25 cellular contexts compared by ENCODE assay signal in genomic region chrX:18252644-18253359, GRCh38. TPM values are rescaled to one million over a fixed set of nuclear protein-coding genes. Genes with fewer than 3 reads are reported as not detected.
A peak's percentile ranks its signal among the peaks of the same experiment; 100 is the strongest.
DNase-seq lines count a peak whose midpoint lies in the region; FAIRE-seq and TF ChIP-seq lines count a peak whose summit lies in the region.
"Had no signal": no experiment of that assay in that cellular context is flagged by ENCODE, and none has a peak within 500 bp of the region (broad histone marks: within the 10 kb centered on the region; RNA-seq: fewer than 3 reads in every experiment).

No MANE protein-coding gene starts in this region.

- H3K27me3 ChIP-seq in H7 (ENCODE audit: control insufficient read depth, insufficient read depth, low read length) (no peaks in the 10 kb centered on the region), bronchial epithelial cell (ENCODE audit: control insufficient read depth, insufficient read depth, low read length) (no peaks in the 10 kb centered on the region)
- H3K27me3 ChIP-seq: gastrocnemius medialis had no signal

- peak; percentile 19 for DNase-seq in A172 (ENCODE audit: low spot score)
- DNase-seq in H7 = peak; percentile 13
- DNase-seq in bronchial epithelial cell (ENCODE audit: low read depth) = peak; percentile 5
- peak; percentile 2 for DNase-seq in foreskin melanocyte
- no peak for DNase-seq in GM10248 (ENCODE audit: extremely low spot score)
- no peak for DNase-seq in HEK293T (ENCODE audit: extremely low spot score)
- DNase-seq in NCI-H526 treated with DMSO at 0.1 percent for 48 hours (lab: John Stamatoyannopoulos, UW) = no peak
- DNase-seq in nephron progenitor cell = no peak
- DNase-seq: activated CD4-positive, alpha-beta T cell treated with anti-CD3 and anti-CD28 coated beads for 36 hours; gastrocnemius medialis; KG1; kidney glomerular epithelial cell; MV-4-11; NCI-H2081; NCI-H510A treated with DMSO at 0.1 percent for 48 hours; right cardiac atrium; SW 1271 had no signal

- peaks cover 78% of the 10 kb centered on the region for H3K36me3 Mint-ChIP-seq in nephron progenitor cell (ENCODE audit: low read depth)
- H3K36me3 Mint-ChIP-seq: activated naive CD4-positive, alpha-beta T cell treated with anti-CD3 and anti-CD28 coated beads, Interleukin-2, amount 50 U/mL, for 72 hours; stimulated activated effector memory CD8-positive, alpha-beta T cell treated with anti-CD3 and anti-CD28 coated beads, Interleukin-12 subunit alpha, Interleukin-12 subunit beta, amount 100 ng/mL, for 72 hours had no signal

- H3K36me3 ChIP-seq in H7 (replicated peaks; ENCODE audit: control insufficient read depth, insufficient read depth, low read length) (no peaks in the 10 kb centered on the region), bronchial epithelial cell (ENCODE audit: control insufficient read depth, insufficient read depth, low read length) (no peaks in the 10 kb centered on the region)
- H3K36me3 ChIP-seq: gastrocnemius medialis, thoracic aorta had no signal

- no peak for FAIRE-seq in bronchial epithelial cell (lab: Jason Lieb, UNC)
- FAIRE-seq: G401.6 had no signal

- CTCF ChIA-PET in GM10248 (lab: Yijun Ruan, JAX) = no interaction called here
- CTCF ChIA-PET in HEK293T (lab: Yijun Ruan, JAX) = no interaction called here

- no peak for TF ChIP-seq CTCF in bronchial epithelial cell (IDR thresholded peaks at IDR 0.05; ENCODE audit: insufficient read depth, low read length, severe bottlenecking)
- TF ChIP-seq CTCF in GM10248 (IDR thresholded peaks at IDR 0.05; ENCODE audit: control extremely low read depth, extremely low read depth, low read depth, missing control alignments) = no peak
- no peak for TF ChIP-seq CTCF in nephron progenitor cell (IDR thresholded peaks at IDR 0.05)

- no peaks in the 10 kb centered on the region for H3K4me1 Mint-ChIP-seq in nephron progenitor cell
- H3K4me1 Mint-ChIP-seq: activated CD4-positive, alpha-beta T cell treated with anti-CD3 and anti-CD28 coated beads for 36 hours; CD14-positive monocyte; stimulated activated effector memory CD8-positive, alpha-beta T cell treated with anti-CD3 and anti-CD28 coated beads, Interleukin-12 subunit alpha, Interleukin-12 subunit beta, amount 100 ng/mL, for 72 hours had no signal

- no peak overlapping the region for H3K4me3 Mint-ChIP-seq in nephron progenitor cell
- H3K4me3 Mint-ChIP-seq: activated CD4-positive, alpha-beta T cell treated with anti-CD3 and anti-CD28 coated beads for 36 hours; CD14-positive monocyte; stimulated activated effector memory CD8-positive, alpha-beta T cell treated with anti-CD3 and anti-CD28 coated beads, Interleukin-12 subunit alpha, Interleukin-12 subunit beta, amount 100 ng/mL, for 72 hours had no signal

- no peak overlapping the region for H3K4me3 ChIP-seq in H7 (ENCODE audit: insufficient read depth, low read depth, low read length)
- H3K4me3 ChIP-seq in bronchial epithelial cell (ENCODE audit: low read depth, low read length) = no peak overlapping the region
- H3K4me3 ChIP-seq: coronary artery, gastrocnemius medialis, thoracic aorta had no signal

- H3K27ac Mint-ChIP-seq in nephron progenitor cell = no peak overlapping the region
- H3K27ac Mint-ChIP-seq: activated CD4-positive, alpha-beta T cell treated with anti-CD3 and anti-CD28 coated beads for 36 hours; activated naive CD4-positive, alpha-beta T cell treated with anti-CD3 and anti-CD28 coated beads, Interleukin-2, amount 50 U/mL, for 72 hours; stimulated activated effector memory CD8-positive, alpha-beta T cell treated with anti-CD3 and anti-CD28 coated beads, Interleukin-12 subunit alpha, Interleukin-12 subunit beta, amount 100 ng/mL, for 72 hours had no signal

- no peaks in the 10 kb centered on the region for H3K27me3 Mint-ChIP-seq in nephron progenitor cell (ENCODE audit: low read depth, poor library complexity)
- H3K27me3 Mint-ChIP-seq: activated CD4-positive, alpha-beta T cell treated with anti-CD3 and anti-CD28 coated beads for 36 hours had no signal

- POLR2A ChIA-PET in GM10248 (lab: Yijun Ruan, JAX) = no interaction called here
- POLR2A ChIA-PET in HEK293T (lab: Yijun Ruan, JAX) = no interaction called here

- peaks cover 50% of the 10 kb centered on the region for H3K9me3 Mint-ChIP-seq in nephron progenitor cell
- H3K9me3 Mint-ChIP-seq: activated naive CD4-positive, alpha-beta T cell treated with anti-CD3 and anti-CD28 coated beads, Interleukin-2, amount 50 U/mL, for 72 hours; stimulated activated effector memory CD8-positive, alpha-beta T cell treated with anti-CD3 and anti-CD28 coated beads, Interleukin-12 subunit alpha, Interleukin-12 subunit beta, amount 100 ng/mL, for 72 hours had no signal

TF ChIP-seq in HEK293T, 16 proteins besides CTCF, POLR2A, EP300 and RAD21:
- TF ChIP-seq CTBP1 (IDR thresholded peaks at IDR 0.05; ENCODE audit: borderline replicate concordance) = no peak
- no peak for TF ChIP-seq LEF1 (IDR thresholded peaks at IDR 0.05; ENCODE audit: borderline replicate concordance)
- TF ChIP-seq BHLHE40 (IDR thresholded peaks at IDR 0.05; ENCODE audit: borderline replicate concordance) = no peak
- TF ChIP-seq SUZ12 (IDR thresholded peaks at IDR 0.05) = no peak
- TF ChIP-seq L3MBTL2 (conservative IDR thresholded peaks at IDR 0.05) = no peak
- no peak for TF ChIP-seq ARNT (IDR thresholded peaks at IDR 0.05)

RNA-seq across cellular contexts. Expression of gene BEND2, which starts 32.1 kb away (rescaled TPM):
- 1.4 and 2.6 TPM in 2 replicates for total RNA-seq in A172 (2014; rRNA removed; shearing (Covaris generic))
- not detected in 2 replicates for total RNA-seq in H7 (2014; rRNA removed; shearing (Covaris generic))
- not detected in 2 replicates for total RNA-seq in bronchial epithelial cell
- total RNA-seq: activated CD4-positive, alpha-beta T cell treated with anti-CD3 and anti-CD28 coated beads for 36 hours; activated CD8-positive, alpha-beta memory T cell treated with anti-CD3 and anti-CD28 coated beads for 36 hours; activated naive CD4-positive, alpha-beta T cell treated with anti-CD3 and anti-CD28 coated beads, Interleukin-2, amount 50 U/mL, for 72 hours; osteocyte; thoracic aorta had no signal

Comparison
In these comparisons a context has a peak if more than half of its experiments do, and no peak if none do; other contexts are left out.
1. DNase-seq: peak in A172 (single experiment), H7 (single experiment), bronchial epithelial cell (single experiment) and foreskin melanocyte (single experiment); none in GM10248 (single experiment), HEK293T (single experiment), NCI-H526 treated with DMSO at 0.1 percent for 48 hours (single experiment) and nephron progenitor cell (single experiment).